4 cellular contexts compared by ENCODE assay signal in the genomic region with DNA sequence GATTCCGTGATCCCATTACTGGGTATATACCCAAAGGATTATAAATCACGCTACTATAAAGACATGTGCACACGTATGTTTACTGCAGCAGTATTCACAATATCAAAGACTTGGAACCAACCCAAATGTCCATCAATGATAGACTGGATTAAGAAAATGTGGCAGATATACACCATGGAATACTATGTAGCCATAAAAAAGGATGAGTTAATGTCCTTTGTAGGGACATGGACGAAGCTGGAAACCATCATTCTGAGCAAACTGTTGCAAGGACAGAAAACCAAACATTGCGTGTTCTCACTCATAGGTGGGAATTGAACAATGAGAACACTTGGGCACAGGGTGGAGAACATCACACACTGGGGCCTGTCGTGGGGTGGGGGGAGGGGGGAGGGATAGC. TPM values are rescaled to one million over a fixed set of nuclear protein-coding genes. Genes with fewer than 3 reads are reported as not detected.
"Had no signal": no experiment of that assay in that cellular context is flagged by ENCODE, and none has a peak within 500 bp of the region (broad histone marks: within the 10 kb centered on the region; RNA-seq: fewer than 3 reads in every experiment).

No MANE protein-coding gene starts in this region.

RNA-seq across cellular contexts. Expression of gene ATP2B2, which starts 35.0 kb away (rescaled TPM):
- total RNA-seq: LHCN-M2, M059J, MCF 10A, NCI-H460 had no signal
